In genomic region chr17:46042248-46042647, GRCh38 we compare ENCODE assay signal across 33 cellular contexts. TPM values are rescaled to one million over a fixed set of nuclear protein-coding genes. Genes with fewer than 3 reads are reported as not detected.
"Had no signal": no experiment of that assay in that cellular context is flagged by ENCODE, and none has a peak within 500 bp of the region (broad histone marks: within the 10 kb centered on the region; RNA-seq: fewer than 3 reads in every experiment).

No MANE protein-coding gene starts in this region.

- H3K4me3 Mint-ChIP-seq: activated CD4-positive, alpha-beta T cell treated with anti-CD3 and anti-CD28 coated beads for 36 hours; activated CD8-positive, alpha-beta T cell treated with anti-CD3 and anti-CD28 coated beads, Interleukin-2, amount 10 ng/mL, durations not matched to agents 7 days and 5 days; activated naive CD4-positive, alpha-beta T cell treated with anti-CD3 and anti-CD28 coated beads for 36 hours; activated naive CD8-positive, alpha-beta T cell; activated T-cell treated with anti-CD3 and anti-CD28 coated beads, Interleukin-2, amount 50 U/mL, for 4 hours; activated T-helper 17 cell treated with anti-CD3 and anti-CD28 coated beads, Interleukin-2, amount 50 U/mL, for 72 hours; IgD-negative memory B cell had no signal

- ATAC-seq: activated CD4-positive, alpha-beta T cell treated with anti-CD3 and anti-CD28 coated beads for 36 hours; activated CD8-positive, alpha-beta T cell treated with anti-CD3 and anti-CD28 coated beads, Interleukin-2, amount 10 ng/mL, durations not matched to agents 7 days and 5 days; activated T-cell treated with anti-CD3 and anti-CD28 coated beads, Interleukin-2, amount 50 U/mL, for 4 hours; activated T-helper 17 cell treated with anti-CD3 and anti-CD28 coated beads, Interleukin-2, amount 50 U/mL, for 72 hours had no signal

- H3K9me3 Mint-ChIP-seq: activated naive CD4-positive, alpha-beta T cell treated with anti-CD3 and anti-CD28 coated beads for 36 hours; activated T-cell treated with anti-CD3 and anti-CD28 coated beads, Interleukin-2, amount 50 U/mL, for 4 hours; activated T-helper 17 cell treated with anti-CD3 and anti-CD28 coated beads, Interleukin-2, amount 50 U/mL, for 72 hours; IgD-negative memory B cell had no signal

- FAIRE-seq: astrocyte had no signal

- H3K9me2 ChIP-seq: SK-N-SH had no signal

- H3K9me3 ChIP-seq: Peyer's patch, SJCRH30, SK-N-SH had no signal

- DNase-seq: activated CD4-positive, alpha-beta T cell treated with anti-CD3 and anti-CD28 coated beads for 36 hours; activated CD4-positive, alpha-beta T cell treated with anti-CD3 and anti-CD28 coated beads, Interleukin-2, amount 50 U/mL, for 4 hours; activated CD8-positive, alpha-beta T cell treated with anti-CD3 and anti-CD28 coated beads, Interleukin-2, amount 10 ng/mL, durations not matched to agents 7 days and 5 days; activated gamma-delta T cell; activated naive CD4-positive, alpha-beta T cell treated with anti-CD3 and anti-CD28 coated beads for 36 hours; activated T-cell treated with anti-CD3 and anti-CD28 coated beads, Interleukin-2, amount 50 U/mL, for 4 hours; amygdala; brain microvascular endothelial cell; KG1; NCI-H1048; NCI-H146; NCI-H1930; NCI-H2171; NCI-H2227 treated with DMSO at 0.1 percent for 48 hours; NCI-H446 treated with DMSO at 0.1 percent for 48 hours; NCI-H524 treated with DMSO at 0.1 percent for 48 hours; NCI-H748 treated with DMSO at 0.1 percent for 48 hours; OCI-M1; Peyer's patch; Right ventricle myocardium superior; SJCRH30; SK-N-SH; T-helper 1 cell; WERI-Rb-1 had no signal

- H3K27ac Mint-ChIP-seq: activated CD4-positive, alpha-beta T cell treated with anti-CD3 and anti-CD28 coated beads for 36 hours; activated CD8-positive, alpha-beta T cell treated with anti-CD3 and anti-CD28 coated beads, Interleukin-2, amount 10 ng/mL, durations not matched to agents 7 days and 5 days; activated naive CD4-positive, alpha-beta T cell treated with anti-CD3 and anti-CD28 coated beads for 36 hours; activated T-helper 17 cell treated with anti-CD3 and anti-CD28 coated beads, Interleukin-2, amount 50 U/mL, for 72 hours had no signal

- H3K4me3 ChIP-seq: cardiac muscle cell, Peyer's patch, SJCRH30 had no signal

- H3K27ac ChIP-seq: brain microvascular endothelial cell, cardiac muscle cell, Peyer's patch, RWPE1, SJCRH30, WERI-Rb-1 had no signal

- H3K4me2 ChIP-seq: SK-N-SH had no signal

- H3K9ac ChIP-seq: SK-N-SH had no signal

- H3K27me3 ChIP-seq: brain microvascular endothelial cell, cardiac muscle cell, Peyer's patch, SJCRH30 had no signal

- H3K27me3 Mint-ChIP-seq: activated CD4-positive, alpha-beta T cell treated with anti-CD3 and anti-CD28 coated beads for 36 hours; activated naive CD8-positive, alpha-beta T cell; activated T-helper 17 cell treated with anti-CD3 and anti-CD28 coated beads, Interleukin-2, amount 50 U/mL, for 72 hours; IgD-negative memory B cell had no signal

RNA-seq across cellular contexts. Expression of gene STH, which starts 43.2 kb away (rescaled TPM):
- total RNA-seq: activated CD4-positive, alpha-beta T cell treated with anti-CD3 and anti-CD28 coated beads for 36 hours; activated CD8-positive, alpha-beta T cell treated with anti-CD3 and anti-CD28 coated beads, Interleukin-2, amount 10 ng/mL, durations not matched to agents 7 days and 5 days; activated naive CD4-positive, alpha-beta T cell treated with anti-CD3 and anti-CD28 coated beads for 36 hours; activated T-cell treated with anti-CD3 and anti-CD28 coated beads, Interleukin-2, amount 50 U/mL, for 4 hours; activated T-helper 17 cell treated with anti-CD3 and anti-CD28 coated beads, Interleukin-2, amount 50 U/mL, for 72 hours; astrocyte; cardiac muscle cell; LHCN-M2; M059J; Peyer's patch; Right ventricle myocardium superior; SJCRH30; T-helper 2 cell treated with Interferon-gamma antibody and Interleukin-4, amounts not matched to agents 100 ng/mL and 5 ng/mL, for 36 hours had no signal
- polyA plus RNA-seq: cardiac muscle cell, IgD-negative memory B cell, SK-N-SH had no signal
